Comparison of ENCODE assay signal across 1 cellular context in genomic region chr16:68096491-68096890, GRCh38.
TF ChIP-seq lines count a peak whose summit lies in the region.

No MANE protein-coding gene starts in this region.

TF ChIP-seq in H1, 55 proteins besides CTCF, POLR2A, EP300 and RAD21:
- TF ChIP-seq SIRT6 (IDR thresholded peaks at IDR 0.05; ENCODE audit: low read length): no peak
- no peak for TF ChIP-seq YY1 (IDR thresholded peaks at IDR 0.05; ENCODE audit: low read depth, low read length)
- no peak for TF ChIP-seq TAF1 (IDR thresholded peaks at IDR 0.05; ENCODE audit: low read depth, low read length)
- no peak for TF ChIP-seq CEBPB (IDR thresholded peaks at IDR 0.05; ENCODE audit: low read depth, low read length)
- TF ChIP-seq BCL11A (IDR thresholded peaks at IDR 0.05; ENCODE audit: low read depth in 2 of 2, low read length in 2 of 2): no peak
- TF ChIP-seq CHD7 (IDR thresholded peaks at IDR 0.05; ENCODE audit: insufficient replicate concordance, low read length): no peak
- no peak for TF ChIP-seq TCF12 (IDR thresholded peaks at IDR 0.05; ENCODE audit: low read depth, low read length)
- no peak for TF ChIP-seq HDAC2 (IDR thresholded peaks at IDR 0.05; ENCODE audit: borderline replicate concordance in 1 of 2, low read depth in 2 of 2, low read length in 2 of 2)
- no peak for TF ChIP-seq KDM4A (IDR thresholded peaks at IDR 0.05; ENCODE audit: low read depth, low read length, severe bottlenecking)
